Comparison of ENCODE assay signal across 1 cellular context in the genomic region with DNA sequence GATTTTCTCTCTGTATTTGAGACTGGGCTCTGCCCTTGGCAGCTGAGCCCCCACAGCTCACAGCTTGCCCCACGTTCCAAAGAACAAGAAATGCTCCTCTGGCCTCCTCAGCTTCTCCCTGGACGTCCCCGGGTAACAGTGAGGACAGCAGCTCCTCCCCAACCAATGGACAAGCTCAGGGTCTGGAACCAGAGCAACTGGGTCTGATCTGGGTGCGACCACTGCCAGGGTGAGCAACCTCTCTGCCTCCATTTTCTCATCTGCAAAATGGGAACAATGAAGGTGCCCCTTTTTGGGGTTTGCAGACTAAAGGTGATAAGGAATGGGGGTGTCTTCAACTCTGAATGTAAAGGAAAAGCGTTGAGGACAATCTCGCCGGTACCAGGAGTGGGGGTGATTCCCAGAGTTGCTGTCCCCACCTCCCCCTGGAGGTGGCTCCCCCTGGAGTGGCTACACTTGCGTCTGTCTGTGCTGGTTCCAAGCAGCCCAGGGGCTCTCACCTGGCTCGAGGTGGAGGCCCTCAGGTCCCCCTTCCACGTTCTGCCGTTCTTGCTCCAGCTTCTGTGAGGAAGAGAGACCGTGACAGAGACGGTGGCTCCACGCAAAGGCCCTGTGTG.
TF ChIP-seq lines count a peak whose summit lies in the region.

No MANE protein-coding gene starts in this region.

TF ChIP-seq in K562, 482 proteins besides CTCF, POLR2A, EP300 and RAD21 (continued from another document):
- TF ChIP-seq, protein P1, sequence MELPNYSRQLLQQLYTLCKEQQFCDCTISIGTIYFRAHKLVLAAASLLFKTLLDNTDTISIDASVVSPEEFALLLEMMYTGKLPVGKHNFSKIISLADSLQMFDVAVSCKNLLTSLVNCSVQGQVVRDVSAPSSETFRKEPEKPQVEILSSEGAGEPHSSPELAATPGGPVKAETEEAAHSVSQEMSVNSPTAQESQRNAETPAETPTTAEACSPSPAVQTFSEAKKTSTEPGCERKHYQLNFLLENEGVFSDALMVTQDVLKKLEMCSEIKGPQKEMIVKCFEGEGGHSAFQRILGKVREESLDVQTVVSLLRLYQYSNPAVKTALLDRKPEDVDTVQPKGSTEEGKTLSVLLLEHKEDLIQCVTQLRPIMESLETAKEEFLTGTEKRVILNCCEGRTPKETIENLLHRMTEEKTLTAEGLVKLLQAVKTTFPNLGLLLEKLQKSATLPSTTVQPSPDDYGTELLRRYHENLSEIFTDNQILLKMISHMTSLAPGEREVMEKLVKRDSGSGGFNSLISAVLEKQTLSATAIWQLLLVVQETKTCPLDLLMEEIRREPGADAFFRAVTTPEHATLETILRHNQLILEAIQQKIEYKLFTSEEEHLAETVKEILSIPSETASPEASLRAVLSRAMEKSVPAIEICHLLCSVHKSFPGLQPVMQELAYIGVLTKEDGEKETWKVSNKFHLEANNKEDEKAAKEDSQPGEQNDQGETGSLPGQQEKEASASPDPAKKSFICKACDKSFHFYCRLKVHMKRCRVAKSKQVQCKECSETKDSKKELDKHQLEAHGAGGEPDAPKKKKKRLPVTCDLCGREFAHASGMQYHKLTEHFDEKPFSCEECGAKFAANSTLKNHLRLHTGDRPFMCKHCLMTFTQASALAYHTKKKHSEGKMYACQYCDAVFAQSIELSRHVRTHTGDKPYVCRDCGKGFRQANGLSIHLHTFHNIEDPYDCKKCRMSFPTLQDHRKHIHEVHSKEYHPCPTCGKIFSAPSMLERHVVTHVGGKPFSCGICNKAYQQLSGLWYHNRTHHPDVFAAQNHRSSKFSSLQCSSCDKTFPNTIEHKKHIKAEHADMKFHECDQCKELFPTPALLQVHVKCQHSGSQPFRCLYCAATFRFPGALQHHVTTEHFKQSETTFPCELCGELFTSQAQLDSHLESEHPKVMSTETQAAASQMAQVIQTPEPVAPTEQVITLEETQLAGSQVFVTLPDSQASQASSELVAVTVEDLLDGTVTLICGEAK (IDR thresholded peaks at IDR 0.05), result no peak
- TF ChIP-seq, protein P1 (CRISPR knock-in tag; IDR thresholded peaks at IDR 0.05), result no peak
- TF ChIP-seq HDAC3 (IDR thresholded peaks at IDR 0.05; ENCODE audit: borderline replicate concordance, partially characterized antibody) (no peak), KDM5B (IDR thresholded peaks at IDR 0.05; ENCODE audit: insufficient replicate concordance, low read depth, low read length) (peak; percentile 23), DLX4 (CRISPR knock-in tag; IDR thresholded peaks at IDR 0.05) (no peak), ZNF121 (CRISPR knock-in tag; conservative IDR thresholded peaks at IDR 0.05) (no peak)
- TF ChIP-seq, protein P2, sequence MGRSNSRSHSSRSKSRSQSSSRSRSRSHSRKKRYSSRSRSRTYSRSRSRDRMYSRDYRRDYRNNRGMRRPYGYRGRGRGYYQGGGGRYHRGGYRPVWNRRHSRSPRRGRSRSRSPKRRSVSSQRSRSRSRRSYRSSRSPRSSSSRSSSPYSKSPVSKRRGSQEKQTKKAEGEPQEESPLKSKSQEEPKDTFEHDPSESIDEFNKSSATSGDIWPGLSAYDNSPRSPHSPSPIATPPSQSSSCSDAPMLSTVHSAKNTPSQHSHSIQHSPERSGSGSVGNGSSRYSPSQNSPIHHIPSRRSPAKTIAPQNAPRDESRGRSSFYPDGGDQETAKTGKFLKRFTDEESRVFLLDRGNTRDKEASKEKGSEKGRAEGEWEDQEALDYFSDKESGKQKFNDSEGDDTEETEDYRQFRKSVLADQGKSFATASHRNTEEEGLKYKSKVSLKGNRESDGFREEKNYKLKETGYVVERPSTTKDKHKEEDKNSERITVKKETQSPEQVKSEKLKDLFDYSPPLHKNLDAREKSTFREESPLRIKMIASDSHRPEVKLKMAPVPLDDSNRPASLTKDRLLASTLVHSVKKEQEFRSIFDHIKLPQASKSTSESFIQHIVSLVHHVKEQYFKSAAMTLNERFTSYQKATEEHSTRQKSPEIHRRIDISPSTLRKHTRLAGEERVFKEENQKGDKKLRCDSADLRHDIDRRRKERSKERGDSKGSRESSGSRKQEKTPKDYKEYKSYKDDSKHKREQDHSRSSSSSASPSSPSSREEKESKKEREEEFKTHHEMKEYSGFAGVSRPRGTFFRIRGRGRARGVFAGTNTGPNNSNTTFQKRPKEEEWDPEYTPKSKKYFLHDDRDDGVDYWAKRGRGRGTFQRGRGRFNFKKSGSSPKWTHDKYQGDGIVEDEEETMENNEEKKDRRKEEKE (IDR thresholded peaks at IDR 0.05; ENCODE audit: borderline replicate concordance in 1 of 2, control insufficient read depth in 1 of 2, low read depth in 2 of 2, low read length in 1 of 2), result no peak
